ENCODE assay signal across 33 cellular contexts in genomic region chr6:90900034-90900433, GRCh38.
"Had no signal": no experiment of that assay in that cellular context is flagged by ENCODE, and none has a peak within 500 bp of the region (broad histone marks: within the 10 kb centered on the region; RNA-seq: fewer than 3 reads in every experiment).

No MANE protein-coding gene starts in this region.

- H3K36me3 ChIP-seq: adrenal gland, brain microvascular endothelial cell, breast epithelium had no signal

- ATAC-seq: activated CD8-positive, alpha-beta T cell treated with anti-CD3 and anti-CD28 coated beads for 36 hours; activated naive CD4-positive, alpha-beta T cell treated with anti-CD3 and anti-CD28 coated beads, Interleukin-2, amount 50 U/mL, for 72 hours; activated T-cell treated with anti-CD3 and anti-CD28 coated beads, Interleukin-2, amount 50 U/mL, for 4 hours; activated T-cell treated with anti-CD3 and anti-CD28 coated beads, Interleukin-2, amount 50 U/mL, for 72 hours; activated T-helper 17 cell treated with anti-CD3 and anti-CD28 coated beads, Interleukin-2, amount 50 U/mL, for 72 hours; body of pancreas; T-cell; T-helper 17 cell had no signal

- H3K36me3 Mint-ChIP-seq: activated CD4-positive, alpha-beta memory T cell treated with anti-CD3 and anti-CD28 coated beads for 36 hours; activated naive CD4-positive, alpha-beta T cell treated with anti-CD3 and anti-CD28 coated beads, Interleukin-2, amount 50 U/mL, for 72 hours; activated naive CD8-positive, alpha-beta T cell treated with anti-CD3 and anti-CD28 coated beads for 36 hours; T-cell had no signal

- H3K4me1 ChIP-seq: adrenal gland, body of pancreas, breast epithelium had no signal

- H3K27ac ChIP-seq: adrenal gland, body of pancreas, brain microvascular endothelial cell, breast epithelium, VCaP had no signal

- H3K27me3 Mint-ChIP-seq: activated naive CD8-positive, alpha-beta T cell treated with anti-CD3 and anti-CD28 coated beads for 36 hours had no signal

- H3K9me3 Mint-ChIP-seq: activated B cell treated with CpG ODN at 0.5 μM for 24 hours; activated CD4-positive, alpha-beta memory T cell treated with anti-CD3 and anti-CD28 coated beads for 36 hours; activated CD4-positive, alpha-beta T cell treated with anti-CD3 and anti-CD28 coated beads, Interleukin-2, amount 10 ng/mL, durations not matched to agents 24 days and 14 days; activated CD8-positive, alpha-beta T cell treated with anti-CD3 and anti-CD28 coated beads for 36 hours; activated naive CD4-positive, alpha-beta T cell treated with anti-CD3 and anti-CD28 coated beads for 36 hours; activated naive CD4-positive, alpha-beta T cell treated with anti-CD3 and anti-CD28 coated beads, Interleukin-2, amount 50 U/mL, for 72 hours; activated naive CD8-positive, alpha-beta T cell treated with anti-CD3 and anti-CD28 coated beads for 36 hours; activated T-cell treated with anti-CD3 and anti-CD28 coated beads, Interleukin-2, amount 50 U/mL, for 4 hours; activated T-cell treated with anti-CD3 and anti-CD28 coated beads, Interleukin-2, amount 50 U/mL, for 72 hours; activated T-helper 1 cell treated with anti-CD3 and anti-CD28 coated beads, Interleukin-12 subunit alpha, Interleukin-12 subunit beta, Interleukin-2, Interleukin-4 antibody, amounts not matched to agents 30 ng/mL and 10 ng/mL and 1 ng/mL, durations not matched to agents 14 hours and 24 hours and 36 hours; activated T-helper 17 cell treated with anti-CD3 and anti-CD28 coated beads, Interleukin-2, amount 50 U/mL, for 72 hours; T-cell had no signal

- DNase-seq: activated B cell treated with CpG ODN at 0.5 μM for 24 hours; activated CD4-positive, alpha-beta memory T cell treated with anti-CD3 and anti-CD28 coated beads for 36 hours; activated CD4-positive, alpha-beta T cell treated with anti-CD3 and anti-CD28 coated beads for 4 hours; activated CD4-positive, alpha-beta T cell treated with anti-CD3 and anti-CD28 coated beads, Interleukin-2, amount 10 ng/mL, durations not matched to agents 24 days and 14 days; activated CD4-positive, alpha-beta T cell treated with anti-CD3 and anti-CD28 coated beads, Interleukin-2, amount 50 U/mL, for 1 hour; activated CD4-positive, alpha-beta T cell treated with anti-CD3 and anti-CD28 coated beads, Interleukin-2, amount 50 U/mL, for 4 hours; activated CD4-positive, CD25-positive, alpha-beta regulatory T cell treated with anti-CD3 and anti-CD28 coated beads, Interleukin-2, amount 50 U/mL, for 72 hours; activated CD8-positive, alpha-beta memory T cell treated with anti-CD3 and anti-CD28 coated beads, Interleukin-2, amount 50 U/mL, for 4 hours; activated CD8-positive, alpha-beta T cell treated with anti-CD3 and anti-CD28 coated beads for 36 hours; activated effector memory CD4-positive, alpha-beta T cell treated with anti-CD3 and anti-CD28 coated beads, Interleukin-2, amount 50 U/mL, for 16 hours; activated gamma-delta T cell treated with Interleukin-2 at 50 U/mL for 16 hours; activated naive CD4-positive, alpha-beta T cell; activated naive CD4-positive, alpha-beta T cell treated with anti-CD3 and anti-CD28 coated beads for 36 hours; activated naive CD4-positive, alpha-beta T cell treated with anti-CD3 and anti-CD28 coated beads, Interleukin-2, amount 50 U/mL, for 16 hours; activated naive CD8-positive, alpha-beta T cell treated with anti-CD3 and anti-CD28 coated beads for 36 hours; activated T-cell treated with anti-CD3 and anti-CD28 coated beads for 4 hours; activated T-cell treated with anti-CD3 and anti-CD28 coated beads, Interleukin-2, amount 50 U/mL, for 1 hour; activated T-cell treated with anti-CD3 and anti-CD28 coated beads, Interleukin-2, amount 50 U/mL, for 4 hours; activated T-cell treated with anti-CD3 and anti-CD28 coated beads, Interleukin-2, amount 50 U/mL, for 72 hours; adrenal gland; amniotic stem cell; aorta; body of pancreas; brain microvascular endothelial cell; central memory CD4-positive, alpha-beta T cell; T-cell; T-helper 17 cell; T-helper 9 cell had no signal

- H3K4me3 Mint-ChIP-seq: activated B cell treated with CpG ODN at 0.5 μM for 24 hours; activated CD4-positive, alpha-beta memory T cell treated with anti-CD3 and anti-CD28 coated beads for 36 hours; activated CD4-positive, alpha-beta T cell treated with anti-CD3 and anti-CD28 coated beads, Interleukin-2, amount 10 ng/mL, durations not matched to agents 24 days and 14 days; activated CD8-positive, alpha-beta T cell treated with anti-CD3 and anti-CD28 coated beads for 36 hours; activated naive CD4-positive, alpha-beta T cell treated with anti-CD3 and anti-CD28 coated beads for 36 hours; activated naive CD8-positive, alpha-beta T cell treated with anti-CD3 and anti-CD28 coated beads for 36 hours; activated T-cell treated with anti-CD3 and anti-CD28 coated beads, Interleukin-2, amount 50 U/mL, for 4 hours; activated T-cell treated with anti-CD3 and anti-CD28 coated beads, Interleukin-2, amount 50 U/mL, for 72 hours; activated T-helper 1 cell treated with anti-CD3 and anti-CD28 coated beads, Interleukin-12 subunit alpha, Interleukin-12 subunit beta, Interleukin-2, Interleukin-4 antibody, amounts not matched to agents 30 ng/mL and 10 ng/mL and 1 ng/mL, durations not matched to agents 14 hours and 24 hours and 36 hours; activated T-helper 17 cell treated with anti-CD3 and anti-CD28 coated beads, Interleukin-2, amount 50 U/mL, for 72 hours; T-cell; T-helper 17 cell had no signal

- H3K27ac Mint-ChIP-seq: activated B cell treated with CpG ODN at 0.5 μM for 24 hours; activated CD4-positive, alpha-beta memory T cell treated with anti-CD3 and anti-CD28 coated beads for 36 hours; activated CD4-positive, alpha-beta T cell treated with anti-CD3 and anti-CD28 coated beads, Interleukin-2, amount 10 ng/mL, durations not matched to agents 24 days and 14 days; activated CD8-positive, alpha-beta T cell treated with anti-CD3 and anti-CD28 coated beads for 36 hours; activated naive CD4-positive, alpha-beta T cell treated with anti-CD3 and anti-CD28 coated beads for 36 hours; activated naive CD4-positive, alpha-beta T cell treated with anti-CD3 and anti-CD28 coated beads, Interleukin-2, amount 50 U/mL, for 72 hours; activated naive CD8-positive, alpha-beta T cell treated with anti-CD3 and anti-CD28 coated beads for 36 hours; activated T-cell treated with anti-CD3 and anti-CD28 coated beads, Interleukin-2, amount 50 U/mL, for 72 hours; activated T-helper 1 cell treated with anti-CD3 and anti-CD28 coated beads, Interleukin-12 subunit alpha, Interleukin-12 subunit beta, Interleukin-2, Interleukin-4 antibody, amounts not matched to agents 30 ng/mL and 10 ng/mL and 1 ng/mL, durations not matched to agents 14 hours and 24 hours and 36 hours; activated T-helper 17 cell treated with anti-CD3 and anti-CD28 coated beads, Interleukin-2, amount 50 U/mL, for 72 hours; T-cell; T-helper 17 cell had no signal

- H3K9me3 ChIP-seq: adrenal gland, body of pancreas, breast epithelium had no signal

- H3K4me1 Mint-ChIP-seq: activated B cell treated with CpG ODN at 0.5 μM for 24 hours; activated CD4-positive, alpha-beta T cell treated with anti-CD3 and anti-CD28 coated beads, Interleukin-2, amount 10 ng/mL, durations not matched to agents 24 days and 14 days; activated naive CD8-positive, alpha-beta T cell treated with anti-CD3 and anti-CD28 coated beads for 36 hours; activated T-helper 17 cell treated with anti-CD3 and anti-CD28 coated beads, Interleukin-2, amount 50 U/mL, for 72 hours; T-cell; T-helper 17 cell had no signal

- H3K4me3 ChIP-seq: adrenal gland, body of pancreas, breast epithelium had no signal

- H3K27me3 ChIP-seq: adrenal gland, body of pancreas, brain microvascular endothelial cell, breast epithelium had no signal
